8 cellular contexts compared by ENCODE assay signal in the genomic region with DNA sequence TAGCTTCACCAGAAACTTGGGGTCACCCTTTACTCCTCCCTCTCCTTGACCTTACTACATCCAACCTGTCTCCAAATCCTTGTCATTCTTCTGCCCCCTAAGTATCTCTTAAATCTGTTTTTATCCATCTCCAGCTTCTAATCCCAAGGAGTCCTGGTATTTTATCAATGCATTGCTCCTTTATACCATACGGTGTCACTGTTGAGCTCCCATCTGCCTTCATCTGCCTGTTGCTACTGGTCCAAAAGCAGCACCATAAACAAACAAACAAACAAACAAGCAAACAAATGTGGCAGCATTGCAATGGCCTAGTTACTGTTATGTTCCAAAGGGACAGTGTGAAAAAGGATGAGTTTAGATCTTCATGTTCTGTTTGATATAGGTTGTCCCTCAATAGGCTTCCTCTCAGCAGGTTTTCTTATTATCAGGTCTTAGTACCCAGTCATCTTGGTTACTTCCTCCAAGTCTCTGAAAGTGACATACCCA. TPM values are rescaled to one million over a fixed set of nuclear protein-coding genes. Genes with fewer than 3 reads are reported as not detected.
DNase-seq lines count a peak whose midpoint lies in the region; ATAC-seq and TF ChIP-seq lines count a peak whose summit lies in the region.

No MANE protein-coding gene starts in this region.

- no peak overlapping the region for H3K14ac ChIP-seq in IMR-90 (replicated peaks; ENCODE audit: low read depth, low read length)

- H3K27ac Mint-ChIP-seq in naive thymus-derived CD8-positive, alpha-beta T cell, result no peak overlapping the region

- no peak overlapping the region for H3K4me3 ChIP-seq in IMR-90 (ENCODE audit: insufficient read depth, low read depth, low read length)
- H3K4me3 ChIP-seq in esophagus squamous epithelium, result no peak overlapping the region

- WGBS in IMR-90 (ENCODE audit: extremely low coverage in 2 of 2, insufficient read length in 1 of 2), 2 experiments, result no CpG with 5 or more reads among the region's 1 CpG
- 0% methylated on average over 1 of the region's 1 CpG for WGBS in esophagus squamous epithelium, 2 donors

- H2AK5ac ChIP-seq in IMR-90 (ENCODE audit: low read depth, low read length), result 0 out of 2 replicates have a peak overlapping the region, but pooled peaks have one; percentile 10

- dilution Hi-C loops in IMR-90 (cut with HindIII; ENCODE audit: low sequenced_read_pairs, unreplicated experiment), result no loop called here

- no peak overlapping the region for H3K4me3 Mint-ChIP-seq in naive thymus-derived CD8-positive, alpha-beta T cell

- TF ChIP-seq CTCF in IMR-90 (conservative IDR thresholded peaks at IDR 0.05; ENCODE audit: low read depth, low read length) (peak; percentile 74), esophagus squamous epithelium (IDR thresholded peaks at IDR 0.05) (peak; percentile 25 to 83 (median 73)), omental fat pad (IDR thresholded peaks at IDR 0.05) (peak in 1 of 3 donors; percentile 55)

- no peaks in the 10 kb centered on the region; a peak in 1 of 4 replicates for H3K79me1 ChIP-seq in IMR-90 (ENCODE audit: low read depth in 1 of 2, low read length in 2 of 2)

- no peak overlapping the region for H3K18ac ChIP-seq in IMR-90 (ENCODE audit: low read depth, low read length)

- peaks cover 6% of the 10 kb centered on the region; the same call in 1 of the 2 replicates for H3K36me3 ChIP-seq in IMR-90 (ENCODE audit: control insufficient read depth, insufficient read depth, low read length)
- peaks cover 0 to 46% (median 4%) of the 10 kb centered on the region in 3 donors for H3K36me3 ChIP-seq in esophagus squamous epithelium

- no peak overlapping the region for H2BK120ac ChIP-seq in IMR-90 (ENCODE audit: low read depth, low read length)

- no peaks in the 10 kb centered on the region for H3K27me3 Mint-ChIP-seq in naive thymus-derived CD8-positive, alpha-beta T cell

- TF ChIP-seq RAD21 in IMR-90 (IDR thresholded peaks at IDR 0.05; ENCODE audit: low read length), result peak; percentile 83

- H3K27ac ChIP-seq in IMR-90 (ENCODE audit: insufficient read depth, low read length) (no peak overlapping the region), esophagus squamous epithelium (no peak overlapping the region)

- H3K4ac ChIP-seq in IMR-90 (ENCODE audit: low read depth, low read length), result no peak overlapping the region

- peaks cover 2% of the 10 kb centered on the region; the same call in 1 of the 2 replicates for H4K20me1 ChIP-seq in IMR-90 (ENCODE audit: insufficient read depth, low read length)

- POLR2A ChIA-PET in IMR-90 (lab: Charles Lee; ENCODE audit: unreplicated experiment), result no interaction called here
- POLR2A ChIA-PET in naive thymus-derived CD8-positive, alpha-beta T cell (lab: Charles Lee), result interaction anchor here (1.2 to 1.3 kb wide), 4 partner anchors 73 to 226 kb away, joined by 3 to 9 read pairs (median 7); partner anchors contain the start of genes ILK, MRPL17 and TAF10

- no peaks in the 10 kb centered on the region for H3K9me3 Mint-ChIP-seq in naive thymus-derived CD8-positive, alpha-beta T cell

- H3K56ac ChIP-seq in IMR-90 (ENCODE audit: extremely low read depth, insufficient read depth, low read length), result no peak overlapping the region

- H3K4me1 ChIP-seq in IMR-90 (ENCODE audit: control insufficient read depth, insufficient read depth, low read length) (no peaks in the 10 kb centered on the region), esophagus squamous epithelium (no peaks in the 10 kb centered on the region)

- no peak overlapping the region for H3K9ac ChIP-seq in IMR-90 (ENCODE audit: low read depth, low read length)

- no peak overlapping the region for H2BK20ac ChIP-seq in IMR-90 (ENCODE audit: low read depth, low read length)

- H2BK15ac ChIP-seq in IMR-90 (ENCODE audit: low read depth, low read length), result no peak overlapping the region

- no peak overlapping the region for H2BK5ac ChIP-seq in IMR-90 (ENCODE audit: low read depth, low read length, poor library complexity, severe bottlenecking)

- CTCF ChIA-PET in IMR-90 (lab: Yijun Ruan, JAX), result interaction anchor here (0.6 to 3.0 kb wide), 22 partner anchors 9 to 174 kb away, joined by 3 to 15 read pairs (median 4); partner anchors contain the start of gene MRPL17

- H3K4me2 ChIP-seq in IMR-90 (ENCODE audit: low read depth, low read length), result no peak overlapping the region

- intact Hi-C loops in IMR-90 (cut with micrococcal nuclease) (loop anchor here (1.0 to 5.0 kb wide), 5 partner anchors 72 to 226 kb away; partner anchors contain the start of genes ILK, MRPL17 and RRP8), esophagus squamous epithelium (cut with DNase I) (loop anchor here (10.0 kb wide), 1 partner anchor 143 kb away; no protein-coding TSS in a partner anchor)

- no peak overlapping the region for H3K23ac ChIP-seq in IMR-90 (ENCODE audit: low read depth, low read length)

- peaks cover 7 to 10% (median 8%) of the 10 kb centered on the region in 4 donors for H3K4me1 Mint-ChIP-seq in naive thymus-derived CD8-positive, alpha-beta T cell

- no peak overlapping the region for H2AFZ ChIP-seq in IMR-90 (replicated peaks; ENCODE audit: low read length, poor library complexity)

- no peaks in the 10 kb centered on the region for H3K9me1 ChIP-seq in IMR-90 (ENCODE audit: insufficient read depth, low read length)

- BruUV-seq in IMR-90 (replicated peaks; lab: Mats Ljungman, UMichigan), result no TSS peak

- H4K91ac ChIP-seq in IMR-90 (ENCODE audit: insufficient read depth, low read depth, low read length), result no peak overlapping the region

- no peaks in the 10 kb centered on the region for H3K9me3 ChIP-seq in IMR-90 (ENCODE audit: control insufficient read depth, insufficient read depth, low read length)
- no peaks in the 10 kb centered on the region for H3K9me3 ChIP-seq in esophagus squamous epithelium

- H2AK9ac ChIP-seq in IMR-90 (replicated peaks; ENCODE audit: low read depth, low read length, poor library complexity), result no peak overlapping the region

- H4K5ac ChIP-seq in IMR-90 (ENCODE audit: low read depth, low read length), result no peak overlapping the region

- in situ Hi-C loops in IMR-90 (cut with MboI; ENCODE audit: low sequenced_read_pairs) (no loop called here), SK-MEL-5 (cut with HindIII; ENCODE audit: low pct_unique_long_range_greater_than_20kb, low sequenced_read_pairs) (no loop called here)

- DNase-seq in 8988T (peak; percentile 34), ELR (ENCODE audit: low read depth) (peak; percentile 67), IMR-90 (peak; percentile 52), SK-MEL-5 (ENCODE audit: low read depth, low spot score) (peak; percentile 78), esophagus squamous epithelium (lab: John Stamatoyannopoulos, UW) (no peak), omental fat pad (ENCODE audit: low spot score) (no peak)
- peak in 5 of 10 donors; percentile 10 to 49 (median 44) for DNase-seq in naive thymus-derived CD8-positive, alpha-beta T cell

- H3K27me3 ChIP-seq in IMR-90 (ENCODE audit: control insufficient read depth, insufficient read depth, low read length), result no peaks in the 10 kb centered on the region
- H3K27me3 ChIP-seq in esophagus squamous epithelium, result no peaks in the 10 kb centered on the region

- H3K36me3 Mint-ChIP-seq in naive thymus-derived CD8-positive, alpha-beta T cell, result peaks cover 0 to 22% (median 2%) of the 10 kb centered on the region in 3 donors

- peak; percentile 95 for ATAC-seq in IMR-90 (ENCODE audit: low read depth)
- ATAC-seq in naive thymus-derived CD8-positive, alpha-beta T cell, result peak; percentile 42 to 57
- ATAC-seq in omental fat pad (ENCODE audit: low FRiP score), result no peak
- no peak for ATAC-seq in GM19328 (IDR thresholded peaks at IDR 0.05; ENCODE audit: unreplicated experiment)

- TF ChIP-seq POLR2A in IMR-90 (IDR thresholded peaks at IDR 0.05; ENCODE audit: low read depth, low read length) (no peak), esophagus squamous epithelium (IDR thresholded peaks at IDR 0.05) (no peak)

- H4K8ac ChIP-seq in IMR-90 (ENCODE audit: low read depth in 2 of 2, low read length in 2 of 2), result 0 out of 4 replicates have a peak overlapping the region, but pooled peaks of 1 of the 2 experiments have one; percentile 31

RNA-seq across cellular contexts. Expression of gene DNHD1, which starts 34.2 kb away (rescaled TPM):
- 1.4 and 1.8 TPM in 2 replicates for total RNA-seq in IMR-90 (2012; rRNA removed)
- polyA plus RNA-seq in IMR-90 (2012; rRNA removed), result 3.0 and 3.6 TPM in 2 replicates
- polyA plus RNA-seq in IMR-90 (2012; cell fraction: cytosol; rRNA removed), result 1.1 and 1.2 TPM in 2 replicates
- 24.1 and 31.5 TPM in 2 replicates for polyA plus RNA-seq in IMR-90 (2012; cell fraction: nucleus; rRNA removed; ENCODE audit: low replicate concordance)
- total RNA-seq in SK-MEL-5 (2014; rRNA removed; shearing (Covaris generic)), result 1.5 and 2.8 TPM in 2 replicates
- polyA plus RNA-seq in SK-MEL-5 (2015; cell fraction: cytosol; rRNA removed), result 0.43 and 1.1 TPM in 2 replicates
- polyA plus RNA-seq in SK-MEL-5 (2015; cell fraction: nucleus; rRNA removed), result 38.2 and 44.7 TPM in 2 replicates
- 10 to 100 TPM in 1 of 4 donors, 1 to 10 TPM in 3; 1.3 to 11.8 (median 7.7) TPM for total RNA-seq in esophagus squamous epithelium
- 10 to 100 TPM; 62.4 to 62.8 TPM for total RNA-seq in naive thymus-derived CD8-positive, alpha-beta T cell
- 1 to 10 TPM; 1.0 to 1.9 (median 1.1) TPM for polyA plus RNA-seq in naive thymus-derived CD8-positive, alpha-beta T cell
- 10 to 100 TPM; 11.7 to 20.5 (median 16.6) TPM for total RNA-seq in omental fat pad

RNA-seq across cellular contexts. Expression of gene TIMM10B, which starts 50.0 kb away (rescaled TPM):
- total RNA-seq in IMR-90 (2012; rRNA removed) (24.7 and 27.5 TPM in 2 replicates), esophagus squamous epithelium (10 to 100 TPM; 17.0 to 40.2 (median 29.6) TPM), omental fat pad (10 to 100 TPM; 42.7 to 60.6 (median 47.8) TPM)
- polyA plus RNA-seq in IMR-90 (2012; rRNA removed), result 22.8 and 27.1 TPM in 2 replicates
- 19.9 and 21.4 TPM in 2 replicates for polyA plus RNA-seq in IMR-90 (2012; cell fraction: cytosol; rRNA removed)
- polyA plus RNA-seq in IMR-90 (2012; cell fraction: nucleus; rRNA removed; ENCODE audit: low replicate concordance), result 20.0 and 35.9 TPM in 2 replicates
- 61.3 and 68.5 TPM in 2 replicates for total RNA-seq in SK-MEL-5 (2014; rRNA removed; shearing (Covaris generic))
- polyA plus RNA-seq in SK-MEL-5 (2015; cell fraction: cytosol; rRNA removed), result 47.9 and 48.7 TPM in 2 replicates
- 53.6 and 54.9 TPM in 2 replicates for polyA plus RNA-seq in SK-MEL-5 (2015; cell fraction: nucleus; rRNA removed)
- total RNA-seq in naive thymus-derived CD8-positive, alpha-beta T cell, result 10 to 100 TPM; 69.2 to 71.5 TPM
- 10 to 100 TPM; 30.5 to 42.7 (median 30.9) TPM for polyA plus RNA-seq in naive thymus-derived CD8-positive, alpha-beta T cell

RNA-seq across cellular contexts. Expression of gene ARFIP2, which starts 50.2 kb away (rescaled TPM):
- total RNA-seq in IMR-90 (2012; rRNA removed) (76.7 and 84.4 TPM in 2 replicates), esophagus squamous epithelium (10 to 100 TPM; 39.4 to 74.6 (median 50.8) TPM), omental fat pad (10 to 100 TPM; 51.3 to 63.3 (median 54.1) TPM)
- polyA plus RNA-seq in IMR-90 (2012; rRNA removed), result 91.9 and 93.9 TPM in 2 replicates
- polyA plus RNA-seq in IMR-90 (2012; cell fraction: cytosol; rRNA removed), result 77.7 and 88.8 TPM in 2 replicates
- polyA plus RNA-seq in IMR-90 (2012; cell fraction: nucleus; rRNA removed; ENCODE audit: low replicate concordance), result 232 and 369 TPM in 2 replicates
- total RNA-seq in SK-MEL-5 (2014; rRNA removed; shearing (Covaris generic)), result 61.2 and 66.8 TPM in 2 replicates
- polyA plus RNA-seq in SK-MEL-5 (2015; cell fraction: cytosol; rRNA removed), result 58.1 and 63.1 TPM in 2 replicates
- 243 and 262 TPM in 2 replicates for polyA plus RNA-seq in SK-MEL-5 (2015; cell fraction: nucleus; rRNA removed)
- total RNA-seq in naive thymus-derived CD8-positive, alpha-beta T cell, result 10 to 100 TPM; 54.6 to 56.1 TPM
- 10 to 100 TPM; 31.1 to 43.8 (median 38.3) TPM for polyA plus RNA-seq in naive thymus-derived CD8-positive, alpha-beta T cell

RNA-seq across cellular contexts. Expression of gene TRIM3, which starts 57.6 kb away (rescaled TPM):
- 13.8 and 14.2 TPM in 2 replicates for total RNA-seq in IMR-90 (2012; rRNA removed)
- polyA plus RNA-seq in IMR-90 (2012; rRNA removed), result 22.3 and 23.7 TPM in 2 replicates
- polyA plus RNA-seq in IMR-90 (2012; cell fraction: cytosol; rRNA removed), result 12.9 and 15.6 TPM in 2 replicates
- polyA plus RNA-seq in IMR-90 (2012; cell fraction: nucleus; rRNA removed; ENCODE audit: low replicate concordance), result 112 and 171 TPM in 2 replicates
- 11.7 and 12.8 TPM in 2 replicates for total RNA-seq in SK-MEL-5 (2014; rRNA removed; shearing (Covaris generic))
- polyA plus RNA-seq in SK-MEL-5 (2015; cell fraction: cytosol; rRNA removed), result 14.4 and 15.4 TPM in 2 replicates
- polyA plus RNA-seq in SK-MEL-5 (2015; cell fraction: nucleus; rRNA removed), result 178 and 188 TPM in 2 replicates
- total RNA-seq in esophagus squamous epithelium, result 10 to 100 TPM in 1 of 4 donors, 1 to 10 TPM in 3; 4.0 to 13.5 (median 7.0) TPM
- total RNA-seq in naive thymus-derived CD8-positive, alpha-beta T cell, result 10 to 100 TPM; 20.7 to 25.9 TPM
- 1 to 10 TPM; 1.2 to 2.4 (median 1.8) TPM for polyA plus RNA-seq in naive thymus-derived CD8-positive, alpha-beta T cell
- 10 to 100 TPM; 16.9 to 27.4 (median 22.1) TPM for total RNA-seq in omental fat pad

Comparison
In these comparisons a context has a peak if more than half of its experiments do, and no peak if none do; other contexts are left out.
1. DNase-seq: peak in 8988T (single experiment), ELR (single experiment), IMR-90 (single experiment) and SK-MEL-5 (single experiment); none in esophagus squamous epithelium (single experiment) and omental fat pad (single experiment).
2. ATAC-seq: peak in IMR-90 (single experiment) and naive thymus-derived CD8-positive, alpha-beta T cell (2 of 2); none in omental fat pad (single experiment) and GM19328 (single experiment).